In genomic region chr9:133739408-133740280, GRCh38 we compare ENCODE assay signal across 22 cellular contexts. TPM values are rescaled to one million over a fixed set of nuclear protein-coding genes. Genes with fewer than 3 reads are reported as not detected.
DNase-seq lines count a peak whose midpoint lies in the region; TF ChIP-seq lines count a peak whose summit lies in the region.
"Had no signal": no experiment of that assay in that cellular context is flagged by ENCODE, and none has a peak within 500 bp of the region (broad histone marks: within the 10 kb centered on the region; RNA-seq: fewer than 3 reads in every experiment).

No MANE protein-coding gene starts in this region.

- H3K79me2 ChIP-seq in H9 (ENCODE audit: insufficient read depth, low read length): no peaks in the 10 kb centered on the region

- DNase-seq in activated effector memory CD4-positive, alpha-beta T cell treated with anti-CD3 and anti-CD28 coated beads, Interleukin-2, amount 50 U/mL, for 16 hours: peak; percentile 50
- no peak for DNase-seq in activated effector memory CD4-positive, alpha-beta T cell treated with Interleukin-2 at 50 U/mL for 16 hours
- peak; percentile 64 for DNase-seq in coronary artery (ENCODE audit: low spot score)
- peak; percentile 80 for DNase-seq in mesenteric fat pad (ENCODE audit: low spot score)
- no peak for DNase-seq in NCI-H2107 treated with DMSO at 0.1 percent for 48 hours (lab: John Stamatoyannopoulos, UW; ENCODE audit: unreplicated experiment)
- no peak for DNase-seq in DMS79 (lab: John Stamatoyannopoulos, UW)
- DNase-seq in putamen (ENCODE audit: low spot score): no peak
- no peak for DNase-seq in H9
- DNase-seq: activated naive CD4-positive, alpha-beta T cell treated with Interleukin-2 at 50 U/mL for 16 hours; activated T-cell treated with anti-CD3 and anti-CD28 coated beads, Interleukin-2, amount 50 U/mL, for 48 hours; body of pancreas; GOT3; lower lobe of right lung; NCI-H1436; NCI-H2107; nephron progenitor cell; stimulated activated CD4-positive, alpha-beta T cell treated with anti-CD3 and anti-CD28 coated beads, Interleukin-15, amount 100 ng/mL, for 24 hours; stimulated activated naive CD4-positive, alpha-beta T cell treated with Interleukin-2 at 50 U/mL for 16 hours; T-helper 2 cell had no signal

- H2AFZ ChIP-seq in H9 (ENCODE audit: low read length): no peak overlapping the region

- H3K14ac ChIP-seq in H9 (ENCODE audit: insufficient read depth, low read length): no peak overlapping the region

- H3K4me3 Mint-ChIP-seq in H9: no peak overlapping the region
- H3K4me3 Mint-ChIP-seq: nephron progenitor cell had no signal

- H3T11ph ChIP-seq in H9 (ENCODE audit: low read length): no peak overlapping the region

- H3K4ac ChIP-seq in H9 (ENCODE audit: low read depth, low read length): no peak overlapping the region

- no peak overlapping the region for H3K27ac ChIP-seq in coronary artery
- H3K27ac ChIP-seq in H9 (ENCODE audit: insufficient read length, low read depth, low read length): no peak overlapping the region
- H3K27ac ChIP-seq: A549, body of pancreas, lower lobe of right lung, RWPE1, vagina had no signal

- H3K27ac Mint-ChIP-seq in H9: 0 out of 7 replicates have a peak overlapping the region, but pooled peaks of 1 of the 3 experiments have one; percentile 22
- H3K27ac Mint-ChIP-seq: nephron progenitor cell had no signal

- no peak overlapping the region for H3K18ac ChIP-seq in H9 (ENCODE audit: insufficient read length, low read depth, low read length)

- H3K9me3 ChIP-seq in H9 (ENCODE audit: control insufficient read depth, low read depth, low read length): no peaks in the 10 kb centered on the region
- H3K9me3 ChIP-seq: A549, body of pancreas, lower lobe of right lung, vagina had no signal

- no peak overlapping the region for H2BK15ac ChIP-seq in H9 (ENCODE audit: low read depth, low read length)

- no peaks in the 10 kb centered on the region for H4K20me1 ChIP-seq in H9 (ENCODE audit: control insufficient read depth, insufficient read depth, insufficient read length)

- no peak for TF ChIP-seq CTCF in coronary artery (IDR thresholded peaks at IDR 0.05)
- no peak for TF ChIP-seq CTCF in H9 (conservative IDR thresholded peaks at IDR 0.05)

- no peak overlapping the region for H2BK5ac ChIP-seq in H9 (ENCODE audit: insufficient read length, low read length)

- peaks cover 10 to 32% of the 10 kb centered on the region in 2 experiments for H3K4me1 Mint-ChIP-seq in H9

- H3K36me3 Mint-ChIP-seq in H9 (ENCODE audit: insufficient read depth in 1 of 3, low read depth in 3 of 3): no peaks in the 10 kb centered on the region; a peak in 1 of 7 replicates

- H3K27me3 ChIP-seq in H9 (ENCODE audit: insufficient read depth, low read length): no peaks in the 10 kb centered on the region
- H3K27me3 ChIP-seq: body of pancreas, vagina had no signal

- no peak overlapping the region for H2BK12ac ChIP-seq in H9 (ENCODE audit: insufficient read length, low read depth, low read length)

- H2AK5ac ChIP-seq in H9 (ENCODE audit: insufficient read length, low read length): no peak overlapping the region

- H2BK120ac ChIP-seq in H9 (ENCODE audit: low read depth, low read length, poor library complexity, severe bottlenecking): no peak overlapping the region

- peaks cover 2% of the 10 kb centered on the region for H3K23me2 ChIP-seq in H9 (ENCODE audit: insufficient read length, low read depth, low read length, poor library complexity, severe bottlenecking)

- H3K23ac ChIP-seq in H9 (ENCODE audit: insufficient read length, low read depth, low read length): no peak overlapping the region

- H3K79me1 ChIP-seq in H9 (ENCODE audit: insufficient read depth, low read depth, low read length, poor library complexity, severe bottlenecking): no peaks in the 10 kb centered on the region

- no peak overlapping the region for H4K5ac ChIP-seq in H9 (ENCODE audit: insufficient read length, low read depth, low read length)

- no peak overlapping the region for H3K9ac ChIP-seq in H9 (ENCODE audit: extremely low read depth, insufficient read length, low read length)

- no peak overlapping the region for H3K56ac ChIP-seq in H9 (ENCODE audit: insufficient read length, low read depth, low read length)

- H3K27me3 Mint-ChIP-seq in H9 (ENCODE audit: low read depth): peaks cover 17% of the 10 kb centered on the region

- H3K9me3 Mint-ChIP-seq in H9: peaks cover 3% of the 10 kb centered on the region in 2 experiments; a peak in 4 of 5 replicates

- H4K8ac ChIP-seq in H9 (replicated peaks; ENCODE audit: insufficient read length, low read depth, low read length): no peak overlapping the region

- no CpG with 5 or more reads among the region's 17 CpGs for whole genome bisulfite sequencing in H9 (ENCODE audit: extremely low coverage, insufficient read length, low lambda C conversion rate)

- H4K91ac ChIP-seq in H9 (ENCODE audit: insufficient read length, low read depth, low read length): no peak overlapping the region

- peaks cover 3% of the 10 kb centered on the region; the same call in 1 of the 2 replicates for H3K4me1 ChIP-seq in H9 (ENCODE audit: insufficient read depth, low read length)
- H3K4me1 ChIP-seq: A549 had no signal

- H2BK20ac ChIP-seq in H9 (ENCODE audit: low read depth, low read length, poor library complexity, severe bottlenecking): no peak overlapping the region

- no peak overlapping the region for H3K4me2 ChIP-seq in H9 (ENCODE audit: insufficient read depth, insufficient read length, low read length)
- H3K4me2 ChIP-seq: A549 had no signal

- no peak overlapping the region for H3K4me3 ChIP-seq in coronary artery
- H3K4me3 ChIP-seq: A549, body of pancreas, lower lobe of right lung, vagina had no signal

RNA-seq across cellular contexts. Expression of gene SARDH, which starts 1.5 kb away (rescaled TPM):
- total RNA-seq in mesenteric fat pad: 0.87 TPM
- 5.3 TPM in 2 replicates for total RNA-seq in H9 (2021)

Comparison
In these comparisons a context has a peak if more than half of its experiments do, and no peak if none do; other contexts are left out.
1. DNase-seq: peak in activated effector memory CD4-positive, alpha-beta T cell treated with anti-CD3 and anti-CD28 coated beads, Interleukin-2, amount 50 U/mL, for 16 hours (single experiment), coronary artery (single experiment) and mesenteric fat pad (single experiment); none in activated effector memory CD4-positive, alpha-beta T cell treated with Interleukin-2 at 50 U/mL for 16 hours (single experiment), NCI-H2107 treated with DMSO at 0.1 percent for 48 hours (single experiment), DMS79 (single experiment), putamen (single experiment) and H9 (single experiment).